Comparison of ENCODE assay signal across 8 cellular contexts in the genomic region with DNA sequence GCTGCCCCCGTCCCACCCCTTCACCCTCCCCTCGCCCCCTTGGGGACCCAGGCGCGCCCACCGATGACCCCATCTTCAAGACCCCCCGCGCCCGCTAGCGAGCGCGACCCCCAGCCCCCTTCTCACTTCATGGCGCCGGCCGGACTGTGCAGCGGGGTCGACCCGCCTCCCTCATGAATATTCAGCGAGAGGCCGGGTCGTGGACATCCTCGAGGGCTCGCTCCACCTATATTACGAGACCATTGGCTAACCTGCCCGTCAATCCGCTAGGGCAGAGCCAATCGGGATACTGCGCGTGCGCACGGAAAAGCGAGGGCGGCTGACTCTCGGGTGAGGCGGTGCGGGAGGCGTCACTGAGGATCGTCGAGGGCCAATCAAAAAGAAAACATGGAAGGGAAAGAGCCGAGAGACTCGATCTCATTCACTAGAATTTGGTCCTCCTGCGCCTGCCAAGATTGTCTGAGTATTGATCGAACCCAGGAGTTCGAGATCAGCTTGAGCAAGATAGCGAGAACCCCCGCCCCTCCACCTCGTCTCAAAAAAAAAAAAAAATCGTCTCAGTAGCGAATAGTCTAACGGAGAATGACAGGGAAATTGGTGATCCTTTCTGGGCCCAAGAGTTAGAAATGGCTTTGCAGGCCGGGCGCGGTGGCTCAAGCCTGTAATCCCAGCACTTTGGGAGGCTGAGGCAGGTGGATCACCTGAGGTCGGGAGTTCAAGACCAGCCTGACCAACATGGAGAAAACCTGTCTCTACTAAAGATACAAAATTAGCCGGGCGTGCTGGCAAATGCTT. TPM values are rescaled to one million over a fixed set of nuclear protein-coding genes. Genes with fewer than 3 reads are reported as not detected.
A peak's percentile ranks its signal among the peaks of the same experiment; 100 is the strongest.
DNase-seq lines count a peak whose midpoint lies in the region; ATAC-seq, FAIRE-seq and TF ChIP-seq lines count a peak whose summit lies in the region.

TSS of gene ERCC2 (minus strand) at position 164 of the 795 bp plus-strand sequence. CDS start at position 131, 33 bp downstream.

- peaks cover 23% of the 10 kb centered on the region for H3K79me2 ChIP-seq in ACC112 (ENCODE audit: control insufficient read depth, insufficient read depth, low read length, unreplicated experiment)

- peak; percentile 88 for ATAC-seq in GM18870 (IDR thresholded peaks at IDR 0.05; ENCODE audit: unreplicated experiment)
- ATAC-seq in HG03135 (IDR thresholded peaks at IDR 0.05; ENCODE audit: unreplicated experiment) = peak; percentile 90

- DNase-seq in NCI-H2227 (lab: John Stamatoyannopoulos, UW; ENCODE audit: unreplicated experiment) = peak; percentile 97
- DNase-seq in WERI-Rb-1 = peak; percentile 99
- peak; percentile 91 for DNase-seq in bronchial epithelial cell (ENCODE audit: low read depth)
- peak; percentile 100 for DNase-seq in iPS-NIHi11 (ENCODE audit: low spot score)
- peak; percentile 99 for DNase-seq in small intestine

- H3K36me3 ChIP-seq in ACC112 (ENCODE audit: insufficient read depth, low read length) = 0 out of 2 replicates have a peak, but pooled peaks cover 3% of the 10 kb centered on the region
- peaks cover 18% of the 10 kb centered on the region for H3K36me3 ChIP-seq in WERI-Rb-1
- peaks cover 1% of the 10 kb centered on the region for H3K36me3 ChIP-seq in bronchial epithelial cell (ENCODE audit: control insufficient read depth, insufficient read depth, low read length)
- no peaks in the 10 kb centered on the region for H3K36me3 ChIP-seq in small intestine (ENCODE audit: control insufficient read depth in 2 of 2, insufficient read depth in 2 of 2, low read length in 2 of 2)

- WGBS in small intestine, 3 donors = 3 to 4% (median 4%) methylated on average over 55 of the region's 55 CpGs

- TF ChIP-seq CTCF in WERI-Rb-1 (IDR thresholded peaks at IDR 0.05; ENCODE audit: low read depth, low read length) (no peak), bronchial epithelial cell (IDR thresholded peaks at IDR 0.05; ENCODE audit: insufficient read depth, low read length, severe bottlenecking) (no peak)

- H3K4me1 ChIP-seq in ACC112 (ENCODE audit: control insufficient read depth, insufficient read depth, low read length, unreplicated experiment) = no peaks in the 10 kb centered on the region
- H3K4me1 ChIP-seq in small intestine (ENCODE audit: control insufficient read depth in 2 of 2, insufficient read depth in 1 of 2, low read depth in 1 of 2, low read length in 1 of 2) = no peaks in the 10 kb centered on the region

- H3K9me3 ChIP-seq in WERI-Rb-1 (ENCODE audit: severe bottlenecking) (no peaks in the 10 kb centered on the region), small intestine (ENCODE audit: control insufficient read depth, low read depth) (no peaks in the 10 kb centered on the region)

- peak within 1 kb of the TSS; percentile 50 for H2AFZ ChIP-seq in ACC112 (ENCODE audit: low read length, unreplicated experiment)

- FAIRE-seq in bronchial epithelial cell (lab: Jason Lieb, UNC) (no peak), small intestine (lab: Jason Lieb, UNC) (no peak)

- H3K4me3 ChIP-seq in ACC112 (ENCODE audit: low read depth, low read length) (peak within 1 kb of the TSS; percentile 94), WERI-Rb-1 (ENCODE audit: low read depth, low read length) (peak within 1 kb of the TSS; percentile 81), bronchial epithelial cell (ENCODE audit: low read depth, low read length) (peak within 1 kb of the TSS; percentile 77), small intestine (ENCODE audit: low read depth in 1 of 2, low read length in 2 of 2) (peak within 1 kb of the TSS; percentile 84 to 91)

- H3K27me3 ChIP-seq in ACC112 (ENCODE audit: insufficient read depth, low read length) (no peaks in the 10 kb centered on the region), WERI-Rb-1 (ENCODE audit: insufficient read depth, low read depth, severe bottlenecking) (no peaks in the 10 kb centered on the region), bronchial epithelial cell (ENCODE audit: control insufficient read depth, insufficient read depth, low read length) (no peaks in the 10 kb centered on the region), small intestine (ENCODE audit: control insufficient read depth in 2 of 2, insufficient read depth in 2 of 2, low read length in 2 of 2) (no peaks in the 10 kb centered on the region)

- H3K27ac ChIP-seq in ACC112 (ENCODE audit: low read depth, low read length) (peak within 1 kb of the TSS; percentile 60), WERI-Rb-1 (peak within 1 kb of the TSS; percentile 62), small intestine (ENCODE audit: low read depth in 1 of 2, low read length in 1 of 2) (peak within 1 kb of the TSS; percentile 54 to 84)

RNA-seq across cellular contexts. Expression of gene ERCC2, which starts in this region (rescaled TPM):
- total RNA-seq in bronchial epithelial cell = 3.9 and 4.6 TPM in 2 replicates
- 10 to 100 TPM in 1 of 3 donors, 1 to 10 TPM in 2; 3.4 to 10.6 (median 5.1) TPM for polyA plus RNA-seq in small intestine

Comparison
In these comparisons a context has a peak if more than half of its experiments do, and no peak if none do; other contexts are left out.
1. Peak in every context shown above with its lines: DNase-seq, ATAC-seq, H3K4me3 ChIP-seq and H3K27ac ChIP-seq.